In genomic region chr13:61765940-61766666, GRCh38 we compare ENCODE assay signal across 25 cellular contexts.
"Had no signal": no experiment of that assay in that cellular context is flagged by ENCODE, and none has a peak within 500 bp of the region (broad histone marks: within the 10 kb centered on the region; RNA-seq: fewer than 3 reads in every experiment).

No MANE protein-coding gene starts in this region.

- H3K36me3 Mint-ChIP-seq: naive B cell, neural progenitor cell, type B pancreatic cell had no signal

- H3K4me3 Mint-ChIP-seq: naive B cell; natural killer cell; nephron progenitor cell; neural progenitor cell; stimulated activated naive CD8-positive, alpha-beta T cell treated with anti-CD3 and anti-CD28 coated beads, Interleukin-15, amount 100 ng/mL, for 72 hours; type B pancreatic cell had no signal

- H3K27me3 Mint-ChIP-seq: naive B cell; progenitor cell of endocrine pancreas; stimulated activated naive CD8-positive, alpha-beta T cell treated with anti-CD3 and anti-CD28 coated beads, Interleukin-15, amount 100 ng/mL, for 72 hours; type B pancreatic cell had no signal

- DNase-seq: hippocampal formation; left colon; lower lobe of right lung; mammary epithelial cell; mesenchymal stem cell; naive B cell; natural killer cell; nephron progenitor cell; ovary; stimulated activated CD4-positive, alpha-beta T cell treated with anti-CD3 and anti-CD28 coated beads, Interleukin-12 subunit alpha, Interleukin-12 subunit beta, amount 100 ng/mL, for 4 hours; stimulated activated CD4-positive, alpha-beta T cell treated with anti-CD3 and anti-CD28 coated beads, Interleukin-15, amount 100 ng/mL, for 24 hours; stimulated activated CD4-positive, alpha-beta T cell treated with anti-CD3 and anti-CD28 coated beads, Interleukin-2, amount 100 ng/mL, for 24 hours; stimulated activated CD4-positive, alpha-beta T cell treated with anti-CD3 and anti-CD28 coated beads, Interleukin-4, amount 100 ng/mL, for 1 hour; stimulated activated naive CD4-positive, alpha-beta T cell treated with Interleukin-2 at 50 U/mL for 16 hours; stimulated activated naive CD8-positive, alpha-beta T cell treated with anti-CD3 and anti-CD28 coated beads, Interleukin-15, amount 100 ng/mL, for 72 hours; substantia nigra had no signal

- H3K27ac Mint-ChIP-seq: natural killer cell; nephron progenitor cell; neural progenitor cell; progenitor cell of endocrine pancreas; stimulated activated naive CD8-positive, alpha-beta T cell treated with anti-CD3 and anti-CD28 coated beads, Interleukin-15, amount 100 ng/mL, for 72 hours; type B pancreatic cell had no signal

- H3K4me1 ChIP-seq: left lung, lower lobe of right lung, right atrium auricular region, right lobe of liver, tibial nerve, vagina had no signal

- H3K36me3 ChIP-seq: left lung, lower lobe of right lung, neural progenitor cell, ovary, right atrium auricular region, right lobe of liver, tibial nerve, vagina had no signal

- H3K4me3 ChIP-seq: left lung, lower lobe of right lung, neural progenitor cell, ovary, right atrium auricular region, right lobe of liver, skin epidermis, tibial nerve, vagina had no signal

- H3K4me1 Mint-ChIP-seq: naive B cell; natural killer cell; nephron progenitor cell; neural progenitor cell; stimulated activated naive CD8-positive, alpha-beta T cell treated with anti-CD3 and anti-CD28 coated beads, Interleukin-15, amount 100 ng/mL, for 72 hours had no signal

- H3K9me3 Mint-ChIP-seq: nephron progenitor cell, neural progenitor cell, type B pancreatic cell had no signal

- ATAC-seq: left colon; left lung; natural killer cell; stimulated activated naive CD8-positive, alpha-beta T cell treated with anti-CD3 and anti-CD28 coated beads, Interleukin-15, amount 100 ng/mL, for 72 hours had no signal

- H3K9me3 ChIP-seq: ovary, right atrium auricular region, right lobe of liver, vagina had no signal
